Comparison of ENCODE assay signal across 16 cellular contexts in genomic region chr13:67258482-67258881, GRCh38. TPM values are rescaled to one million over a fixed set of nuclear protein-coding genes. Genes with fewer than 3 reads are reported as not detected.
DNase-seq lines count a peak whose midpoint lies in the region; ATAC-seq and TF ChIP-seq lines count a peak whose summit lies in the region.
"Had no signal": no experiment of that assay in that cellular context is flagged by ENCODE, and none has a peak within 500 bp of the region (broad histone marks: within the 10 kb centered on the region; RNA-seq: fewer than 3 reads in every experiment).

No MANE protein-coding gene starts in this region.

- no peaks in the 10 kb centered on the region for H3K9me3 Mint-ChIP-seq in H9
- H3K9me3 Mint-ChIP-seq: activated CD4-positive, alpha-beta memory T cell treated with anti-CD3 and anti-CD28 coated beads, Interleukin-2, amount 10 ng/mL, durations not matched to agents 7 days and 5 days had no signal

- H3K4ac ChIP-seq in H9 (ENCODE audit: low read depth, low read length) = no peak overlapping the region

- H4K91ac ChIP-seq in H9 (ENCODE audit: insufficient read length, low read depth, low read length) = no peak overlapping the region

- H3K79me2 ChIP-seq in H9 (ENCODE audit: insufficient read depth, low read length) = no peaks in the 10 kb centered on the region

- H2BK12ac ChIP-seq in H9 (ENCODE audit: insufficient read length, low read depth, low read length) = no peak overlapping the region

- no peak overlapping the region for H2BK15ac ChIP-seq in H9 (ENCODE audit: low read depth, low read length)

- DNase-seq in H9 = peak; percentile 61
- peak; percentile 11 to 48 for DNase-seq in cardiac fibroblast (ENCODE audit: low read depth in 2 of 2)
- no peak for DNase-seq in NCI-H748 (lab: John Stamatoyannopoulos, UW; ENCODE audit: unreplicated experiment)
- DNase-seq in activated CD4-positive, alpha-beta T cell treated with anti-CD3 and anti-CD28 coated beads, Interleukin-2, amount 50 U/mL, for 1 hour = no peak
- no peak for DNase-seq in activated CD4-positive, alpha-beta T cell treated with anti-CD3 and anti-CD28 coated beads, Interleukin-2, amount 50 U/mL, for 4 hours
- DNase-seq in RPMI8226 = no peak
- DNase-seq: activated CD4-positive, alpha-beta memory T cell treated with anti-CD3 and anti-CD28 coated beads, Interleukin-2, amount 10 ng/mL, durations not matched to agents 7 days and 5 days; foreskin fibroblast; GF-D8; NCI-H345; retina; stimulated activated CD4-positive, alpha-beta T cell treated with anti-CD3 and anti-CD28 coated beads, Interleukin-2, amount 100 ng/mL, for 24 hours; upper lobe of left lung had no signal

- no peak overlapping the region for H3K9ac ChIP-seq in H9 (ENCODE audit: extremely low read depth, insufficient read length, low read length)

- no CpG with 5 or more reads among the region's 1 CpG for WGBS in H9 (ENCODE audit: extremely low coverage, insufficient read length, low lambda C conversion rate)

- no peak overlapping the region for H3T11ph ChIP-seq in H9 (ENCODE audit: low read length)

- H2BK120ac ChIP-seq in H9 (ENCODE audit: low read depth, low read length, poor library complexity, severe bottlenecking) = no peak overlapping the region

- no peak overlapping the region for H2BK20ac ChIP-seq in H9 (ENCODE audit: low read depth, low read length, poor library complexity, severe bottlenecking)

- H3K36me3 Mint-ChIP-seq in H9 (ENCODE audit: insufficient read depth in 1 of 3, low read depth in 3 of 3) = no peaks in the 10 kb centered on the region

- H3K56ac ChIP-seq in H9 (ENCODE audit: insufficient read length, low read depth, low read length) = no peak overlapping the region

- no peaks in the 10 kb centered on the region for H3K27me3 Mint-ChIP-seq in H9 (ENCODE audit: low read depth)
- H3K27me3 Mint-ChIP-seq: activated CD4-positive, alpha-beta memory T cell treated with anti-CD3 and anti-CD28 coated beads, Interleukin-2, amount 10 ng/mL, durations not matched to agents 7 days and 5 days had no signal

- H4K8ac ChIP-seq in H9 (replicated peaks; ENCODE audit: insufficient read length, low read depth, low read length) = no peak overlapping the region

- no peak overlapping the region for H3K14ac ChIP-seq in H9 (ENCODE audit: insufficient read depth, low read length)

- H3K4me1 ChIP-seq in H9 (ENCODE audit: insufficient read depth, low read length) = peaks cover 8% of the 10 kb centered on the region; the same call in 1 of the 2 replicates
- H3K4me1 ChIP-seq: upper lobe of left lung had no signal

- no peak overlapping the region for H2BK5ac ChIP-seq in H9 (ENCODE audit: insufficient read length, low read length)

- no peak overlapping the region for H3K27ac ChIP-seq in H9 (ENCODE audit: insufficient read length, low read depth, low read length)
- H3K27ac ChIP-seq: RWPE1, upper lobe of left lung had no signal

- peaks cover 13 to 15% of the 10 kb centered on the region in 2 experiments for H3K4me1 Mint-ChIP-seq in H9
- H3K4me1 Mint-ChIP-seq: activated CD4-positive, alpha-beta memory T cell treated with anti-CD3 and anti-CD28 coated beads, Interleukin-2, amount 10 ng/mL, durations not matched to agents 7 days and 5 days had no signal

- no peak for TF ChIP-seq CTCF in H9 (conservative IDR thresholded peaks at IDR 0.05)
- no peak for TF ChIP-seq CTCF in cardiac fibroblast (IDR thresholded peaks at IDR 0.05; ENCODE audit: low read depth, low read length)

- H2AK5ac ChIP-seq in H9 (ENCODE audit: insufficient read length, low read length) = no peak overlapping the region

- H3K27ac Mint-ChIP-seq in H9 = no peak overlapping the region; a peak in 1 of 7 replicates
- H3K27ac Mint-ChIP-seq: activated CD4-positive, alpha-beta memory T cell treated with anti-CD3 and anti-CD28 coated beads, Interleukin-2, amount 10 ng/mL, durations not matched to agents 7 days and 5 days had no signal

- no peaks in the 10 kb centered on the region for H3K23me2 ChIP-seq in H9 (ENCODE audit: insufficient read length, low read depth, low read length, poor library complexity, severe bottlenecking)

- H3K18ac ChIP-seq in H9 (ENCODE audit: insufficient read length, low read depth, low read length) = no peak overlapping the region

- no peaks in the 10 kb centered on the region for H4K20me1 ChIP-seq in H9 (ENCODE audit: control insufficient read depth, insufficient read depth, insufficient read length)

- ATAC-seq in GM18508 (IDR thresholded peaks at IDR 0.05; ENCODE audit: insufficient read depth, unreplicated experiment) (peak; percentile 73), HG03378 (IDR thresholded peaks at IDR 0.05; ENCODE audit: unreplicated experiment) (peak; percentile 63)

- H3K4me3 Mint-ChIP-seq in H9 = no peak overlapping the region
- H3K4me3 Mint-ChIP-seq: activated CD4-positive, alpha-beta memory T cell treated with anti-CD3 and anti-CD28 coated beads, Interleukin-2, amount 10 ng/mL, durations not matched to agents 7 days and 5 days had no signal

- H3K27me3 ChIP-seq in H9 (ENCODE audit: insufficient read depth, low read length) = no peaks in the 10 kb centered on the region
- H3K27me3 ChIP-seq: upper lobe of left lung had no signal

- H3K23ac ChIP-seq in H9 (ENCODE audit: insufficient read length, low read depth, low read length) = no peak overlapping the region

- no peak overlapping the region for H2AFZ ChIP-seq in H9 (ENCODE audit: low read length)

- H3K79me1 ChIP-seq in H9 (ENCODE audit: insufficient read depth, low read depth, low read length, poor library complexity, severe bottlenecking) = no peaks in the 10 kb centered on the region

- no peak overlapping the region for H4K5ac ChIP-seq in H9 (ENCODE audit: insufficient read length, low read depth, low read length)

- no peaks in the 10 kb centered on the region for H3K9me3 ChIP-seq in H9 (ENCODE audit: control insufficient read depth, low read depth, low read length)
- H3K9me3 ChIP-seq: upper lobe of left lung had no signal

- H3K4me3 ChIP-seq in cardiac fibroblast (replicated peaks in 1 of 2; ENCODE audit: low read depth in 2 of 2, low read length in 2 of 2) = no peak overlapping the region
- H3K4me3 ChIP-seq: upper lobe of left lung had no signal

- H3K4me2 ChIP-seq in H9 (ENCODE audit: insufficient read depth, insufficient read length, low read length) = no peak overlapping the region

RNA-seq across cellular contexts. Expression of gene PCDH9, which starts 28.3 kb away (rescaled TPM):
- total RNA-seq in H9 (2021) = 0.09 and 0.11 TPM in 2 replicates

Comparison
In these comparisons a context has a peak if more than half of its experiments do, and no peak if none do; other contexts are left out.
1. DNase-seq: peak in H9 (single experiment) and cardiac fibroblast (2 of 2); none in NCI-H748 (single experiment), activated CD4-positive, alpha-beta T cell treated with anti-CD3 and anti-CD28 coated beads, Interleukin-2, amount 50 U/mL, for 1 hour (single experiment), activated CD4-positive, alpha-beta T cell treated with anti-CD3 and anti-CD28 coated beads, Interleukin-2, amount 50 U/mL, for 4 hours (0 of 2) and RPMI8226 (single experiment).